In the genomic region with DNA sequence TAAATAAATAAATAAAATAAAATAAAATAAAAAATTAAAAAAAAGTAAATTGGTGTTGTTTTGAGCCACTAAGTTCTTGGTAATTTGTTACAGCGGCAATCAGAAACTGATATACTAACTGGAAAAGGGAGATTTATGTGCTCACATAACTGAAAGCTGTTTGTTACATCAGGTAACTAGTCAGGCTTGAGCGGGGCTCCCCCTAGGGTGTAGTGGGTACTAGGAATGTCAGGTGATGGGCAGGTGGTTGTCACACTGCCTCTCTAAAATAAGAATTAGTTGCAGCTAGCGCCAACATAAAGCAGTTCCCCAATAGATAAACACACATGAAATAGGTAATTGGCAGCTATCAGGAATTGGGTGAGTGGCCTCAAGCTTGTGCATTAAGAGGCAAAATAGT, we compare ENCODE assay signal across 19 cellular contexts.
A peak's percentile ranks its signal among the peaks of the same experiment; 100 is the strongest.
DNase-seq lines count a peak whose midpoint lies in the region; ATAC-seq, FAIRE-seq and TF ChIP-seq lines count a peak whose summit lies in the region.
"Had no signal": no experiment of that assay in that cellular context is flagged by ENCODE, and none has a peak within 500 bp of the region (broad histone marks: within the 10 kb centered on the region; RNA-seq: fewer than 3 reads in every experiment).

No MANE protein-coding gene starts in this region.

- no peak overlapping the region for H2BK120ac ChIP-seq in H9 (ENCODE audit: low read depth, low read length, poor library complexity, severe bottlenecking)
- no peak overlapping the region for H2BK120ac ChIP-seq in H1 (replicated peaks; ENCODE audit: low read depth, low read length)

- H3K36me3 ChIP-seq in GM23338 (ENCODE audit: insufficient read depth) (no peaks in the 10 kb centered on the region), H1 (ENCODE audit: control insufficient read depth in 2 of 4, insufficient read depth in 4 of 4, low read length in 3 of 4) (no peaks in the 10 kb centered on the region)

- 0 out of 2 replicates have a peak, but pooled peaks cover 3% of the 10 kb centered on the region for H3K9me2 ChIP-seq in GM23338 (ENCODE audit: insufficient read depth)

- H2BK20ac ChIP-seq in H9 (ENCODE audit: low read depth, low read length, poor library complexity, severe bottlenecking) (no peak overlapping the region), H1 (ENCODE audit: low read length) (no peak overlapping the region)

- no peak overlapping the region for H2AFZ ChIP-seq in GM23338
- H2AFZ ChIP-seq in H9 (ENCODE audit: low read length) = no peak overlapping the region
- H2AFZ ChIP-seq in H1 (ENCODE audit: low read length) = no peak overlapping the region

- no peak for FAIRE-seq in H1 (lab: Jason Lieb, UNC)
- FAIRE-seq in urothelium cell line (lab: Jason Lieb, UNC) = no peak
- FAIRE-seq: GM12891, GM18507 had no signal

- H3K79me1 ChIP-seq in H9 (ENCODE audit: insufficient read depth, low read depth, low read length, poor library complexity, severe bottlenecking) (no peaks in the 10 kb centered on the region), H1 (ENCODE audit: low read depth, low read length) (no peaks in the 10 kb centered on the region)

- H4K91ac ChIP-seq in H9 (ENCODE audit: insufficient read length, low read depth, low read length) = no peak overlapping the region
- H4K91ac ChIP-seq in H1 (replicated peaks; ENCODE audit: insufficient read length, low read length) = no peak overlapping the region

- H2BK12ac ChIP-seq in H9 (ENCODE audit: insufficient read length, low read depth, low read length) (no peak overlapping the region), H1 (ENCODE audit: low read depth, low read length) (no peak overlapping the region)

- H2AK5ac ChIP-seq in H9 (ENCODE audit: insufficient read length, low read length) (no peak overlapping the region), H1 (ENCODE audit: low read depth, low read length) (no peak overlapping the region)

- H4K20me1 ChIP-seq in GM23338 (replicated peaks; ENCODE audit: insufficient read depth) (no peaks in the 10 kb centered on the region), H9 (ENCODE audit: control insufficient read depth, insufficient read depth, insufficient read length) (no peaks in the 10 kb centered on the region), H1 (replicated peaks in 1 of 2; ENCODE audit: control insufficient read depth in 1 of 2, insufficient read depth in 2 of 2, low read length in 2 of 2) (no peaks in the 10 kb centered on the region)

- H3K9ac ChIP-seq in H9 (ENCODE audit: extremely low read depth, insufficient read length, low read length) = no peak overlapping the region
- H3K9ac ChIP-seq in H1 (replicated peaks in 1 of 4; ENCODE audit: extremely low read depth in 1 of 4, low read depth in 3 of 4, low read length in 3 of 4) = no peak overlapping the region

- no peaks in the 10 kb centered on the region for H3K36me3 Mint-ChIP-seq in GM23338 (ENCODE audit: low read depth)
- H3K36me3 Mint-ChIP-seq in H9 (ENCODE audit: insufficient read depth in 1 of 3, low read depth in 3 of 3) = no peaks in the 10 kb centered on the region
- H3K36me3 Mint-ChIP-seq in endothelial cell (ENCODE audit: low read depth, unreplicated experiment) = no peaks in the 10 kb centered on the region
- H3K36me3 Mint-ChIP-seq: CD4-positive, alpha-beta memory T cell had no signal

- peak; percentile 67 for ATAC-seq in GM23338
- ATAC-seq: HCT116 had no signal

- no peak overlapping the region for H3T11ph ChIP-seq in H9 (ENCODE audit: low read length)

- no peak overlapping the region for H2BK15ac ChIP-seq in H9 (ENCODE audit: low read depth, low read length)
- no peak overlapping the region for H2BK15ac ChIP-seq in H1 (ENCODE audit: low read length)

- H2BK5ac ChIP-seq in H9 (ENCODE audit: insufficient read length, low read length) (no peak overlapping the region), H1 (ENCODE audit: low read depth, low read length) (no peak overlapping the region)

- H3K4me2 ChIP-seq in GM23338 = no peak overlapping the region
- H3K4me2 ChIP-seq in H9 (ENCODE audit: insufficient read depth, insufficient read length, low read length) = no peak overlapping the region
- no peak overlapping the region for H3K4me2 ChIP-seq in H1 (ENCODE audit: insufficient read depth in 1 of 2, low read depth in 2 of 2, low read length in 2 of 2)

- CTCF ChIA-PET in H1 (lab: Charles Lee; ENCODE audit: partially characterized antibody) = interaction anchor here (0.6 to 1.4 kb wide), 4 partner anchors 10 to 382 kb away, joined by 3 to 4 read pairs (median 3); no protein-coding TSS in a partner anchor

- H3F3A ChIP-seq in GM23338 (replicated peaks; ENCODE audit: low read depth) = no peaks in the 10 kb centered on the region

- H3K79me2 ChIP-seq in GM23338 (replicated peaks; ENCODE audit: insufficient read depth) (no peaks in the 10 kb centered on the region), H9 (ENCODE audit: insufficient read depth, low read length) (no peaks in the 10 kb centered on the region), H1 (ENCODE audit: control insufficient read depth in 1 of 2, insufficient read depth in 2 of 2, low read length in 2 of 2) (no peaks in the 10 kb centered on the region)

- H3K23ac ChIP-seq in H9 (ENCODE audit: insufficient read length, low read depth, low read length) = no peak overlapping the region
- H3K23ac ChIP-seq in H1 (ENCODE audit: insufficient read length) = no peak overlapping the region

- H3K4me1 Mint-ChIP-seq in GM23338 = 0 out of 3 replicates have a peak, but pooled peaks cover 5% of the 10 kb centered on the region
- peaks cover 0 to 5% of the 10 kb centered on the region in 2 experiments; a peak in 1 of 4 replicates for H3K4me1 Mint-ChIP-seq in H9
- H3K4me1 Mint-ChIP-seq in endothelial cell (ENCODE audit: unreplicated experiment) = no peaks in the 10 kb centered on the region
- H3K4me1 Mint-ChIP-seq: CD4-positive, alpha-beta memory T cell had no signal

- no peak overlapping the region for H3K27ac ChIP-seq in GM23338 (ENCODE audit: low read depth)
- H3K27ac ChIP-seq in H9 (ENCODE audit: insufficient read length, low read depth, low read length) = no peak overlapping the region
- H3K27ac ChIP-seq in H1 (ENCODE audit: low read depth, low read length) = no peak overlapping the region

- H3K14ac ChIP-seq in H9 (ENCODE audit: insufficient read depth, low read length) (no peak overlapping the region), H1 (ENCODE audit: insufficient read length) (no peak overlapping the region)

- TF ChIP-seq POLR2A in H1 (IDR thresholded peaks at IDR 0.05; ENCODE audit: control extremely low read depth in 1 of 2, low read depth in 2 of 2, low read length in 2 of 2) = no peak

- TF ChIP-seq RAD21 in H1 (IDR thresholded peaks at IDR 0.05 in 1 of 2, conservative IDR thresholded peaks at IDR 0.05 in 1 of 2; ENCODE audit: low read depth in 2 of 2, low read length in 2 of 2) = peak; percentile 25 to 39; a peak in 3 of 4 replicates

- H4K5ac ChIP-seq in H9 (ENCODE audit: insufficient read length, low read depth, low read length) = no peak overlapping the region
- no peak overlapping the region for H4K5ac ChIP-seq in H1 (ENCODE audit: insufficient read length, low read depth, low read length)

- no peak overlapping the region for H4K8ac ChIP-seq in H9 (replicated peaks; ENCODE audit: insufficient read length, low read depth, low read length)
- no peak overlapping the region for H4K8ac ChIP-seq in H1 (ENCODE audit: extremely low read depth, insufficient read depth, low read length)

- TF ChIP-seq CTCF in GM23338 (conservative IDR thresholded peaks at IDR 0.05; ENCODE audit: low read depth in 2 of 2) = peak; percentile 28 to 48; a peak in 3 of 4 replicates
- TF ChIP-seq CTCF in H9 (conservative IDR thresholded peaks at IDR 0.05) = peak; percentile 39; the same call in 2 of the 3 replicates
- TF ChIP-seq CTCF in H1 (IDR thresholded peaks at IDR 0.05; ENCODE audit: control extremely low read depth in 1 of 3, insufficient read depth in 1 of 3, low read depth in 1 of 3, low read length in 3 of 3) = peak; percentile 13 to 37 (median 20); a peak in 2 of 4 replicates
- TF ChIP-seq CTCF in endothelial cell (IDR thresholded peaks at IDR 0.05; ENCODE audit: unreplicated experiment) = no peak

- H3K27me3 Mint-ChIP-seq in GM23338 (ENCODE audit: insufficient read depth, low read depth, poor library complexity) (peaks cover 2% of the 10 kb centered on the region), H9 (ENCODE audit: low read depth) (peaks cover 7% of the 10 kb centered on the region), endothelial cell (ENCODE audit: unreplicated experiment) (peaks cover 2% of the 10 kb centered on the region)
- H3K27me3 Mint-ChIP-seq: CD4-positive, alpha-beta memory T cell had no signal

- no peak overlapping the region for H3K4me3 ChIP-seq in GM23338
- no peak overlapping the region for H3K4me3 ChIP-seq in H1 (ENCODE audit: extremely low read depth in 1 of 4, insufficient read depth in 2 of 4, low read depth in 3 of 4, low read length in 4 of 4)

- H3K9me3 ChIP-seq in H9 (ENCODE audit: control insufficient read depth, low read depth, low read length) (no peaks in the 10 kb centered on the region), H1 (ENCODE audit: insufficient read depth in 2 of 2, low read depth in 1 of 2, low read length in 1 of 2) (no peaks in the 10 kb centered on the region)

- POLR2A ChIA-PET in H1 (lab: Charles Lee; ENCODE audit: partially characterized antibody) = no interaction called here

- H3K4me1 ChIP-seq in GM23338 (ENCODE audit: insufficient read depth) (no peaks in the 10 kb centered on the region), H9 (ENCODE audit: insufficient read depth, low read length) (no peaks in the 10 kb centered on the region), H1 (replicated peaks in 1 of 4; ENCODE audit: control insufficient read depth in 3 of 4, insufficient read depth in 4 of 4, low read length in 3 of 4) (no peaks in the 10 kb centered on the region)

- no peaks in the 10 kb centered on the region for H3K27me3 ChIP-seq in GM23338 (ENCODE audit: insufficient read depth)
- no peaks in the 10 kb centered on the region for H3K27me3 ChIP-seq in H9 (ENCODE audit: insufficient read depth, low read length)
- peaks cover 0 to 1% (median 0%) of the 10 kb centered on the region in 4 experiments; a peak in 1 of 7 replicates for H3K27me3 ChIP-seq in H1 (replicated peaks in 1 of 4; ENCODE audit: control insufficient read depth in 3 of 4, extremely low read depth in 1 of 4, insufficient read depth in 3 of 4, low read length in 3 of 4)

- H3K56ac ChIP-seq in H9 (ENCODE audit: insufficient read length, low read depth, low read length) (no peak overlapping the region), H1 (replicated peaks; ENCODE audit: insufficient read length, low read depth, low read length) (no peak overlapping the region)

- H3K18ac ChIP-seq in H9 (ENCODE audit: insufficient read length, low read depth, low read length) (no peak overlapping the region), H1 (ENCODE audit: extremely low read depth, low read length) (no peak overlapping the region)

- DNase-seq in GM23338 (ENCODE audit: low spot score) = peak; percentile 41
- peak; percentile 33 for DNase-seq in H9
- no peak for DNase-seq in H1 (ENCODE audit: low read depth in 1 of 2, low spot score in 2 of 2)
- DNase-seq in iPS-NIHi7 (ENCODE audit: extremely low spot score) = peak; percentile 20
- no peak for DNase-seq in urothelium cell line (ENCODE audit: low spot score)
- no peak for DNase-seq in NCI-H1105 (lab: John Stamatoyannopoulos, UW)
- DNase-seq in endothelial cell (ENCODE audit: low spot score) = no peak
- DNase-seq: C1 segment of cervical spinal cord; Calu3; CD4-positive, alpha-beta memory T cell; COR-L47; DMS53; DMS79 treated with DMSO at 0.1 percent for 48 hours; GF-D8; GOT3; H7 had no signal

- H3K9me3 Mint-ChIP-seq in GM23338 (no peaks in the 10 kb centered on the region), H9 (no peaks in the 10 kb centered on the region), endothelial cell (ENCODE audit: unreplicated experiment) (no peaks in the 10 kb centered on the region)

- H3K4me3 Mint-ChIP-seq in GM23338 (no peak overlapping the region), H9 (no peak overlapping the region), endothelial cell (ENCODE audit: unreplicated experiment) (no peak overlapping the region)
- H3K4me3 Mint-ChIP-seq: CD4-positive, alpha-beta memory T cell had no signal

- TF ChIP-seq EP300 in H1 (IDR thresholded peaks at IDR 0.05; ENCODE audit: borderline replicate concordance in 1 of 2, low read depth in 2 of 2, low read length in 2 of 2) = no peak

- H3K4ac ChIP-seq in H9 (ENCODE audit: low read depth, low read length) (no peak overlapping the region), H1 (replicated peaks; ENCODE audit: insufficient read length, low read depth, low read length) (no peak overlapping the region)

- no CpG with 5 or more reads among the region's 3 CpGs for WGBS in H9 (ENCODE audit: extremely low coverage, insufficient read length, low lambda C conversion rate)
- 80% methylated on average over 3 of the region's 3 CpGs; no CpG with 5 or more reads in 1 of the 2 experiments for WGBS in H1 (ENCODE audit: extremely low coverage in 1 of 2, insufficient coverage in 1 of 2, insufficient read length in 1 of 2, insufficient replicate concordance in 2 of 2, low coverage in 1 of 2, low lambda C conversion rate in 2 of 2, missing lambda C conversion rate in 1 of 2), 2 experiments

- H3K23me2 ChIP-seq in H9 (ENCODE audit: insufficient read length, low read depth, low read length, poor library complexity, severe bottlenecking) (no peaks in the 10 kb centered on the region), H1 (ENCODE audit: low read depth, low read length) (no peaks in the 10 kb centered on the region)

- H3K27ac Mint-ChIP-seq in GM23338 (no peak overlapping the region), H9 (no peak overlapping the region), endothelial cell (ENCODE audit: unreplicated experiment) (no peak overlapping the region)
- H3K27ac Mint-ChIP-seq: CD4-positive, alpha-beta memory T cell had no signal

Comparison
In these comparisons a context has a peak if more than half of its experiments do, and no peak if none do; other contexts are left out.
1. DNase-seq: peak in GM23338 (single experiment), H9 (single experiment) and iPS-NIHi7 (single experiment); none in H1 (0 of 2), urothelium cell line (single experiment), NCI-H1105 (single experiment) and endothelial cell (single experiment).